Comparison of ENCODE assay signal across 22 cellular contexts in genomic region chr6:146026873-146027272, GRCh38. TPM values are rescaled to one million over a fixed set of nuclear protein-coding genes. Genes with fewer than 3 reads are reported as not detected.
"Had no signal": no experiment of that assay in that cellular context is flagged by ENCODE, and none has a peak within 500 bp of the region (broad histone marks: within the 10 kb centered on the region; RNA-seq: fewer than 3 reads in every experiment).

No MANE protein-coding gene starts in this region.

- H3K36me3 ChIP-seq: esophagus squamous epithelium, gastroesophageal sphincter, neutrophil, thoracic aorta, transverse colon had no signal

- H3K27ac ChIP-seq: esophagus squamous epithelium, gastroesophageal sphincter, neutrophil, skin epidermis, thoracic aorta, transverse colon had no signal

- H3K4me3 ChIP-seq: esophagus squamous epithelium, gastroesophageal sphincter, skin epidermis, thoracic aorta, transverse colon had no signal

- H3K9me3 ChIP-seq: esophagus squamous epithelium, neutrophil, thoracic aorta, transverse colon had no signal

- H3K4me1 ChIP-seq: esophagus squamous epithelium, gastroesophageal sphincter, transverse colon had no signal

- DNase-seq: central memory CD4-positive, alpha-beta T cell; effector memory CD8-positive, alpha-beta T cell; esophagus squamous epithelium; foreskin fibroblast; left colon; naive thymus-derived CD4-positive, alpha-beta T cell; nephron progenitor cell; stimulated activated CD4-positive, alpha-beta T cell treated with anti-CD3 and anti-CD28 coated beads, Interleukin-2, amount 100 ng/mL, for 24 hours; stimulated activated CD4-positive, alpha-beta T cell treated with anti-CD3 and anti-CD28 coated beads, Interleukin-4, amount 100 ng/mL, for 4 hours; stimulated activated naive B cell treated with anti-CD40 and anti-IgM and Interleukin-4, amounts not matched to agents 10 μg/mL and 1 μg/mL and 100 μg/mL, for 72 hours; stimulated activated naive CD8-positive, alpha-beta T cell treated with anti-CD3 and anti-CD28 coated beads, Interleukin-15, amount 100 ng/mL, for 72 hours had no signal

- ATAC-seq: effector memory CD8-positive, alpha-beta T cell; gastroesophageal sphincter; left colon; naive thymus-derived CD4-positive, alpha-beta T cell; sciatic nerve; stimulated activated naive B cell treated with anti-CD40 and anti-IgM and Interleukin-4, amounts not matched to agents 10 μg/mL and 1 μg/mL and 100 μg/mL, for 72 hours had no signal

RNA-seq across cellular contexts. Expression of gene GRM1, which starts 2.0 kb away (rescaled TPM):
- total RNA-seq: epithelial cell of proximal tubule; esophagus squamous epithelium; left colon; lung microvascular endothelial cell; mesenteric fat pad; mononuclear cell; naive thymus-derived CD4-positive, alpha-beta T cell; ureter had no signal
